17 cellular contexts compared by ENCODE assay signal in the genomic region with DNA sequence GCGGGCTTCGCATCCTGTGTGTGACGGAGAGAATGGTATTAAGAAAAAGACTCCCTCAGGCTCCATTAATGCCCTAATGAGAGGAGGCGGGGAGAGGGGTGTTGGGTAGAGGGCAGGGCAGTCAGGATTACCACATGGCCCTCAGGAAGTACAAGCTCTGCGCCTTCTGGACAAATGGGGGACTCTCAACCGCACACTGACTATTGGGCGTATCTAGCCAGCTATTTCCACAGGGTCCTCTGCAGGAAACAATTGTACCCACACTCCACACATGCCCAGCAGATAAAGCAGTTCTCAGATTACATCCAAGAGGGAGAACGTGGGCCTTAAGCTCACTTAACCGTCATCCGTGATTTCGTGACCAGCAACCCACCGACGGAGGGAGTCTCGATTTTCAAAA. TPM values are rescaled to one million over a fixed set of nuclear protein-coding genes. Genes with fewer than 3 reads are reported as not detected.
A peak's percentile ranks its signal among the peaks of the same experiment; 100 is the strongest.
DNase-seq lines count a peak whose midpoint lies in the region; TF ChIP-seq lines count a peak whose summit lies in the region.
"Had no signal": no experiment of that assay in that cellular context is flagged by ENCODE, and none has a peak within 500 bp of the region (broad histone marks: within the 10 kb centered on the region; RNA-seq: fewer than 3 reads in every experiment).

No MANE protein-coding gene starts in this region.

- CTCF ChIA-PET in MCF 10A (lab: Yijun Ruan, JAX) = interaction anchor here (0.7 to 1.0 kb wide), 4 partner anchors 28 to 152 kb away, joined by 3 to 4 read pairs (median 3); no protein-coding TSS in a partner anchor

- H2BK20ac ChIP-seq in H9 (ENCODE audit: low read depth, low read length, poor library complexity, severe bottlenecking) = no peak overlapping the region

- no peaks in the 10 kb centered on the region for H3K27me3 ChIP-seq in H9 (ENCODE audit: insufficient read depth, low read length)
- no peaks in the 10 kb centered on the region for H3K27me3 ChIP-seq in esophagus squamous epithelium

- POLR2A ChIA-PET in MCF 10A (lab: Yijun Ruan, JAX) = interaction anchor here (0.7 to 1.7 kb wide), 3 partner anchors 8 to 82 kb away, joined by 3 to 7 read pairs (median 5); no protein-coding TSS in a partner anchor

- no peak for TF ChIP-seq POLR2A in esophagus squamous epithelium (IDR thresholded peaks at IDR 0.05)

- H3K4me1 Mint-ChIP-seq in H9 = peaks cover 64 to 73% of the 10 kb centered on the region in 2 experiments
- peaks cover 41% of the 10 kb centered on the region for H3K4me1 Mint-ChIP-seq in progenitor cell of endocrine pancreas (ENCODE audit: low read depth)
- H3K4me1 Mint-ChIP-seq in MCF 10A (ENCODE audit: insufficient read depth, unreplicated experiment) = peaks cover 4% of the 10 kb centered on the region
- H3K4me1 Mint-ChIP-seq: central memory CD8-positive, alpha-beta T cell had no signal

- H3K27me3 Mint-ChIP-seq in H9 (ENCODE audit: low read depth) (no peaks in the 10 kb centered on the region), progenitor cell of endocrine pancreas (no peaks in the 10 kb centered on the region), MCF 10A (ENCODE audit: insufficient read depth, unreplicated experiment) (no peaks in the 10 kb centered on the region)

- H4K20me1 ChIP-seq in H9 (ENCODE audit: control insufficient read depth, insufficient read depth, insufficient read length) = peaks cover 2% of the 10 kb centered on the region

- no peaks in the 10 kb centered on the region for H3K9me3 ChIP-seq in H9 (ENCODE audit: control insufficient read depth, low read depth, low read length)
- H3K9me3 ChIP-seq in esophagus squamous epithelium = no peaks in the 10 kb centered on the region

- no peak overlapping the region for H3K23ac ChIP-seq in H9 (ENCODE audit: insufficient read length, low read depth, low read length)

- H3K79me1 ChIP-seq in H9 (ENCODE audit: insufficient read depth, low read depth, low read length, poor library complexity, severe bottlenecking) = peaks cover 13% of the 10 kb centered on the region

- no peak for DNase-seq in H9
- peak; percentile 64 for DNase-seq in NCI-H69 (lab: John Stamatoyannopoulos, UW)
- DNase-seq in esophagus squamous epithelium (lab: John Stamatoyannopoulos, UW) = no peak
- no peak for DNase-seq in progenitor cell of endocrine pancreas (ENCODE audit: low spot score, unreplicated experiment)
- DNase-seq in stimulated activated CD4-positive, alpha-beta T cell treated with anti-CD3 and anti-CD28 coated beads, Interleukin-15, amount 100 ng/mL, for 24 hours = no peak
- no peak for DNase-seq in activated CD4-positive, alpha-beta T cell treated with anti-CD3 and anti-CD28 coated beads for 48 hours
- DNase-seq in NCI-H526 treated with DMSO at 0.1 percent for 48 hours (lab: John Stamatoyannopoulos, UW) = no peak
- DNase-seq in MCF 10A (ENCODE audit: unreplicated experiment) = no peak
- DNase-seq: activated naive CD8-positive, alpha-beta T cell treated with anti-CD3 and anti-CD28 coated beads for 36 hours; C1 segment of cervical spinal cord; KG1; NCI-H1436 treated with DMSO at 0.1 percent for 48 hours; stimulated activated CD8-positive, alpha-beta memory T cell treated with anti-CD3 and anti-CD28 coated beads, Interleukin-4, amount 100 ng/mL, for 48 hours had no signal

- no peak overlapping the region for H2AFZ ChIP-seq in H9 (ENCODE audit: low read length)
- H2AFZ ChIP-seq: parathyroid adenoma had no signal

- H2BK5ac ChIP-seq in H9 (ENCODE audit: insufficient read length, low read length) = no peak overlapping the region

- H3K36me3 Mint-ChIP-seq in H9 (ENCODE audit: insufficient read depth in 1 of 3, low read depth in 3 of 3) (peaks cover 11 to 23% (median 20%) of the 10 kb centered on the region in 3 experiments), progenitor cell of endocrine pancreas (ENCODE audit: insufficient read depth) (no peaks in the 10 kb centered on the region), MCF 10A (ENCODE audit: insufficient read depth, unreplicated experiment) (no peaks in the 10 kb centered on the region)
- H3K36me3 Mint-ChIP-seq: activated naive CD8-positive, alpha-beta T cell treated with anti-CD3 and anti-CD28 coated beads for 36 hours had no signal

- peaks cover 22% of the 10 kb centered on the region; the same call in 1 of the 2 replicates for H3K79me2 ChIP-seq in H9 (ENCODE audit: insufficient read depth, low read length)

- no peak overlapping the region for H3K56ac ChIP-seq in H9 (ENCODE audit: insufficient read length, low read depth, low read length)

- no peaks in the 10 kb centered on the region for H3K36me3 ChIP-seq in esophagus squamous epithelium

- H2BK12ac ChIP-seq in H9 (ENCODE audit: insufficient read length, low read depth, low read length) = no peak overlapping the region

- BruUV-seq in MCF 10A (replicated peaks; lab: Mats Ljungman, UMichigan) = no TSS peak

- no peak overlapping the region for H3K18ac ChIP-seq in H9 (ENCODE audit: insufficient read length, low read depth, low read length)

- no peak overlapping the region for H3K27ac ChIP-seq in H9 (ENCODE audit: insufficient read length, low read depth, low read length)
- H3K27ac ChIP-seq in esophagus squamous epithelium = peak overlapping the region in 3 of 4 donors; percentile 41 to 54 (median 54)
- H3K27ac ChIP-seq: epithelial cell of prostate, parathyroid adenoma had no signal

- no peak overlapping the region for H2AK5ac ChIP-seq in H9 (ENCODE audit: insufficient read length, low read length)

- H3K4me3 ChIP-seq in esophagus squamous epithelium = no peak overlapping the region
- H3K4me3 ChIP-seq: lung had no signal

- no peaks in the 10 kb centered on the region for H3K23me2 ChIP-seq in H9 (ENCODE audit: insufficient read length, low read depth, low read length, poor library complexity, severe bottlenecking)

- H3K4me2 ChIP-seq in H9 (ENCODE audit: insufficient read depth, insufficient read length, low read length) = no peak overlapping the region

- no peak overlapping the region for H2BK120ac ChIP-seq in H9 (ENCODE audit: low read depth, low read length, poor library complexity, severe bottlenecking)

- WGBS in H9 (ENCODE audit: extremely low coverage, insufficient read length, low lambda C conversion rate) = no CpG with 5 or more reads among the region's 14 CpGs
- 64 to 77% methylated on average over 14 of the region's 14 CpGs for WGBS in esophagus squamous epithelium, 2 donors

- H4K8ac ChIP-seq in H9 (replicated peaks; ENCODE audit: insufficient read length, low read depth, low read length) = no peak overlapping the region

- no peak overlapping the region for H2BK15ac ChIP-seq in H9 (ENCODE audit: low read depth, low read length)

- H3K9me3 Mint-ChIP-seq in H9 = no peaks in the 10 kb centered on the region; a peak in 1 of 5 replicates
- no peaks in the 10 kb centered on the region for H3K9me3 Mint-ChIP-seq in progenitor cell of endocrine pancreas (ENCODE audit: low read depth)
- H3K9me3 Mint-ChIP-seq in MCF 10A (ENCODE audit: unreplicated experiment) = no peaks in the 10 kb centered on the region
- H3K9me3 Mint-ChIP-seq: activated naive CD8-positive, alpha-beta T cell treated with anti-CD3 and anti-CD28 coated beads for 36 hours; central memory CD8-positive, alpha-beta T cell had no signal

- H4K91ac ChIP-seq in H9 (ENCODE audit: insufficient read length, low read depth, low read length) = no peak overlapping the region

- no peak overlapping the region for H3K4ac ChIP-seq in H9 (ENCODE audit: low read depth, low read length)

- H3K4me3 Mint-ChIP-seq in H9 (peak overlapping the region in 1 of 2 experiments; percentile 53; a peak in 3 of 5 replicates), progenitor cell of endocrine pancreas (ENCODE audit: low read depth) (peak overlapping the region; percentile 32), MCF 10A (ENCODE audit: unreplicated experiment) (no peak overlapping the region)
- H3K4me3 Mint-ChIP-seq: activated naive CD8-positive, alpha-beta T cell treated with anti-CD3 and anti-CD28 coated beads for 36 hours; central memory CD8-positive, alpha-beta T cell had no signal

- no peak for TF ChIP-seq CTCF in H9 (conservative IDR thresholded peaks at IDR 0.05)
- TF ChIP-seq CTCF in esophagus squamous epithelium (IDR thresholded peaks at IDR 0.05) = no peak
- TF ChIP-seq CTCF in progenitor cell of endocrine pancreas (IDR thresholded peaks at IDR 0.05; ENCODE audit: unreplicated experiment) = no peak
- TF ChIP-seq CTCF in MCF 10A (IDR thresholded peaks at IDR 0.05; ENCODE audit: unreplicated experiment) = no peak

- no peak overlapping the region for H3K14ac ChIP-seq in H9 (ENCODE audit: insufficient read depth, low read length)

- no peak overlapping the region for H3T11ph ChIP-seq in H9 (ENCODE audit: low read length)

- H3K4me1 ChIP-seq in H9 (ENCODE audit: insufficient read depth, low read length) (peaks cover 8% of the 10 kb centered on the region; the same call in 1 of the 2 replicates), esophagus squamous epithelium (peaks cover 0 to 45% (median 5%) of the 10 kb centered on the region in 3 donors)
- H3K4me1 ChIP-seq: parathyroid adenoma had no signal

- H3K27ac Mint-ChIP-seq in H9 (peak overlapping the region; percentile 37 to 49 (median 42); a peak in 4 of 7 replicates), progenitor cell of endocrine pancreas (peak overlapping the region; percentile 46), MCF 10A (ENCODE audit: low read depth, unreplicated experiment) (no peak overlapping the region)
- H3K27ac Mint-ChIP-seq: activated naive CD8-positive, alpha-beta T cell treated with anti-CD3 and anti-CD28 coated beads for 36 hours had no signal

- H3K9ac ChIP-seq in H9 (ENCODE audit: extremely low read depth, insufficient read length, low read length) = no peak overlapping the region
- H3K9ac ChIP-seq: parathyroid adenoma had no signal

- H4K5ac ChIP-seq in H9 (ENCODE audit: insufficient read length, low read depth, low read length) = no peak overlapping the region

- intact Hi-C loops in esophagus squamous epithelium (cut with DNase I) (no loop called here), MCF 10A (cut with micrococcal nuclease) (no loop called here)

RNA-seq across cellular contexts. Expression of a gene that starts 14.7 kb away (rescaled TPM):
- total RNA-seq in H9 (2021) (91.7 and 93.6 TPM in 2 replicates), esophagus squamous epithelium (10 to 100 TPM; 19.5 to 34.9 (median 28.7) TPM), progenitor cell of endocrine pancreas (53.1 and 56.0 TPM in 2 replicates), MCF 10A (2022) (36.8 and 57.3 TPM in 2 replicates)

RNA-seq across cellular contexts. Expression of a gene that starts 32.0 kb away (rescaled TPM):
- total RNA-seq in H9 (2021) (23.0 and 23.7 TPM in 2 replicates), esophagus squamous epithelium (10 to 100 TPM in 3 of 4 donors, 1 to 10 TPM in 1; 7.7 to 18.5 (median 11.8) TPM), progenitor cell of endocrine pancreas (14.1 and 14.3 TPM in 2 replicates), MCF 10A (2022) (16.6 and 18.5 TPM in 2 replicates)
